Comparison of ENCODE assay signal across 1 cellular context in genomic region chr1:89929467-89930063, GRCh38.
TF ChIP-seq lines count a peak whose summit lies in the region.

No MANE protein-coding gene starts in this region.

TF ChIP-seq in HepG2, 621 proteins besides CTCF, POLR2A, EP300 and RAD21:
- no peak for TF ChIP-seq ZNF318 (CRISPR knock-in tag; IDR thresholded peaks at IDR 0.05)
- TF ChIP-seq FOXA1 (IDR thresholded peaks at IDR 0.05), result no peak
- 0 out of 2 replicates have a peak, but pooled peaks have one; percentile 12 for TF ChIP-seq FOXA1 (CRISPR knock-in tag; IDR thresholded peaks at IDR 0.05)
- no peak for TF ChIP-seq SOX13 (IDR thresholded peaks at IDR 0.05)
- TF ChIP-seq SOX13 (CRISPR knock-in tag; conservative IDR thresholded peaks at IDR 0.05 in 1 of 2, IDR thresholded peaks at IDR 0.05 in 1 of 2), result peak in 1 of 2 experiments; percentile 25; a peak in 1 of 4 replicates
